1 cellular context compared by ENCODE assay signal in the genomic region with DNA sequence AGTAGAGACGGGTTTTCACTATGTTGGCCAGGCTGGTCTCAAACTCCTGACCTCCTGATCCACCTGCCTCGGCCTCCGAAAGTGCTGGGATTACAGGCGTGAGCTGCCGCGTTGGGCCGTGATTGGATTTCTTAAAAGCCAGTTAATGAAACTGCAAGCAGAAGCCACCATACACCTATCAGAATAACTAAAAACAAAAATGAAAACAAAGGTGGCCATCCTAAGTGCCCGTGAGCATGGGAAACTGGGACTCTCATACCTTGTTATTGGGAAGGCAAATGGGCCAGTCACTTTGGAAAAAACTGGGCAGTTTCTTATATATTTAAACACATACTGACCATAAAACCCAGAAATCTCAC.
TF ChIP-seq lines count a peak whose summit lies in the region.

No MANE protein-coding gene starts in this region.

TF ChIP-seq in SK-N-SH, 30 proteins besides CTCF, POLR2A, EP300 and RAD21 (continued from another document):
- no peak for TF ChIP-seq CHD2 (IDR thresholded peaks at IDR 0.05; ENCODE audit: low read length, partially characterized antibody)
- no peak for TF ChIP-seq TCF12 (IDR thresholded peaks at IDR 0.05)
- TF ChIP-seq, protein P1, sequence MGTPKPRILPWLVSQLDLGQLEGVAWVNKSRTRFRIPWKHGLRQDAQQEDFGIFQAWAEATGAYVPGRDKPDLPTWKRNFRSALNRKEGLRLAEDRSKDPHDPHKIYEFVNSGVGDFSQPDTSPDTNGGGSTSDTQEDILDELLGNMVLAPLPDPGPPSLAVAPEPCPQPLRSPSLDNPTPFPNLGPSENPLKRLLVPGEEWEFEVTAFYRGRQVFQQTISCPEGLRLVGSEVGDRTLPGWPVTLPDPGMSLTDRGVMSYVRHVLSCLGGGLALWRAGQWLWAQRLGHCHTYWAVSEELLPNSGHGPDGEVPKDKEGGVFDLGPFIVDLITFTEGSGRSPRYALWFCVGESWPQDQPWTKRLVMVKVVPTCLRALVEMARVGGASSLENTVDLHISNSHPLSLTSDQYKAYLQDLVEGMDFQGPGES (IDR thresholded peaks at IDR 0.05; ENCODE audit: low read depth, low read length), result no peak
- TF ChIP-seq, protein P2, sequence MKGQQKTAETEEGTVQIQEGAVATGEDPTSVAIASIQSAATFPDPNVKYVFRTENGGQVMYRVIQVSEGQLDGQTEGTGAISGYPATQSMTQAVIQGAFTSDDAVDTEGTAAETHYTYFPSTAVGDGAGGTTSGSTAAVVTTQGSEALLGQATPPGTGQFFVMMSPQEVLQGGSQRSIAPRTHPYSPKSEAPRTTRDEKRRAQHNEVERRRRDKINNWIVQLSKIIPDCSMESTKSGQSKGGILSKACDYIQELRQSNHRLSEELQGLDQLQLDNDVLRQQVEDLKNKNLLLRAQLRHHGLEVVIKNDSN (IDR thresholded peaks at IDR 0.05; ENCODE audit: borderline replicate concordance, low read depth), result no peak
- TF ChIP-seq, protein P3, sequence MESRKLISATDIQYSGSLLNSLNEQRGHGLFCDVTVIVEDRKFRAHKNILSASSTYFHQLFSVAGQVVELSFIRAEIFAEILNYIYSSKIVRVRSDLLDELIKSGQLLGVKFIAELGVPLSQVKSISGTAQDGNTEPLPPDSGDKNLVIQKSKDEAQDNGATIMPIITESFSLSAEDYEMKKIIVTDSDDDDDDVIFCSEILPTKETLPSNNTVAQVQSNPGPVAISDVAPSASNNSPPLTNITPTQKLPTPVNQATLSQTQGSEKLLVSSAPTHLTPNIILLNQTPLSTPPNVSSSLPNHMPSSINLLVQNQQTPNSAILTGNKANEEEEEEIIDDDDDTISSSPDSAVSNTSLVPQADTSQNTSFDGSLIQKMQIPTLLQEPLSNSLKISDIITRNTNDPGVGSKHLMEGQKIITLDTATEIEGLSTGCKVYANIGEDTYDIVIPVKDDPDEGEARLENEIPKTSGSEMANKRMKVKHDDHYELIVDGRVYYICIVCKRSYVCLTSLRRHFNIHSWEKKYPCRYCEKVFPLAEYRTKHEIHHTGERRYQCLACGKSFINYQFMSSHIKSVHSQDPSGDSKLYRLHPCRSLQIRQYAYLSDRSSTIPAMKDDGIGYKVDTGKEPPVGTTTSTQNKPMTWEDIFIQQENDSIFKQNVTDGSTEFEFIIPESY (IDR thresholded peaks at IDR 0.05; ENCODE audit: borderline replicate concordance, low read depth), result no peak
- no peak for TF ChIP-seq FOXM1 (IDR thresholded peaks at IDR 0.05; ENCODE audit: low read depth)
- no peak for TF ChIP-seq FOSL2 (IDR thresholded peaks at IDR 0.05; ENCODE audit: borderline replicate concordance, low read depth)
- TF ChIP-seq RXRA (IDR thresholded peaks at IDR 0.05; ENCODE audit: borderline replicate concordance, low read depth), result no peak
